Comparison of ENCODE assay signal across 8 cellular contexts in genomic region chr21:45478115-45478801, GRCh38.
A peak's percentile ranks its signal among the peaks of the same experiment; 100 is the strongest.
DNase-seq lines count a peak whose midpoint lies in the region; ATAC-seq and TF ChIP-seq lines count a peak whose summit lies in the region.

No MANE protein-coding gene starts in this region.

- peaks cover 42% of the 10 kb centered on the region for H3K36me3 ChIP-seq in lower lobe of right lung

- peak overlapping the region; percentile 68 for H3K27ac ChIP-seq in lower lobe of right lung

- peaks cover 20% of the 10 kb centered on the region for H3K4me1 ChIP-seq in lower lobe of right lung

- in situ Hi-C loops in GM13976 (cut with MboI; ENCODE audit: low sequenced_read_pairs, unreplicated experiment): no loop called here

- H3K27me3 ChIP-seq in lower lobe of right lung (ENCODE audit: low read depth): no peaks in the 10 kb centered on the region

- peak overlapping the region; percentile 29 for H3K4me3 ChIP-seq in lower lobe of right lung

- no peaks in the 10 kb centered on the region for H3K9me3 ChIP-seq in lower lobe of right lung

- TF ChIP-seq CTCF in GM13976 (IDR thresholded peaks at IDR 0.05; ENCODE audit: borderline replicate concordance, control extremely low read depth, extremely low read depth, insufficient read depth, missing control alignments): peak; percentile 78
- peak; percentile 84 for TF ChIP-seq CTCF in lower lobe of right lung (IDR thresholded peaks at IDR 0.05)

- DNase-seq in GM13976 (ENCODE audit: low spot score): peak; percentile 89
- peak; percentile 43 for DNase-seq in NCI-H2227 treated with DMSO at 0.1 percent for 48 hours (lab: John Stamatoyannopoulos, UW)
- DNase-seq in activated CD4-positive, alpha-beta T cell treated with anti-CD3 and anti-CD28 coated beads, Interleukin-2, amount 50 U/mL, for 24 hours (ENCODE audit: low read depth in 1 of 2, low spot score in 1 of 2): peak; percentile 64 to 73
- DNase-seq in dermis blood vessel endothelial cell: peak; percentile 78
- peak; percentile 83 for DNase-seq in lower lobe of right lung
- DNase-seq in stimulated activated CD4-positive, alpha-beta T cell treated with anti-CD3 and anti-CD28 coated beads, TNF-alpha, amount 100 ng/mL, for 24 hours (ENCODE audit: low read depth in 3 of 3): peak; percentile 63 to 79 (median 75)

- ATAC-seq in lower lobe of right lung (peak; percentile 71 to 74), HG02588 (IDR thresholded peaks at IDR 0.05; ENCODE audit: unreplicated experiment) (no peak), HG02798 (IDR thresholded peaks at IDR 0.05; ENCODE audit: poor library complexity, unreplicated experiment) (no peak)

- intact Hi-C loops in lower lobe of right lung (cut with DNase I): no loop called here

Comparison
In these comparisons a context has a peak if more than half of its experiments do, and no peak if none do; other contexts are left out.
1. ATAC-seq: peak in lower lobe of right lung (2 of 2); none in HG02588 (single experiment) and HG02798 (single experiment).
2. Peak in every context shown above with its lines, with median percentiles within 50 percentile points of each other: DNase-seq.